ENCODE assay signal across 1 cellular context in genomic region chr7:128274890-128275603, GRCh38.
TF ChIP-seq lines count a peak whose summit lies in the region.

No MANE protein-coding gene starts in this region.

TF ChIP-seq in HepG2, 621 proteins besides CTCF, POLR2A, EP300 and RAD21 (continued from another document):
- no peak for TF ChIP-seq ZNF362 (CRISPR knock-in tag; IDR thresholded peaks at IDR 0.05; ENCODE audit: borderline replicate concordance)
- peak; percentile 52; the same call in 1 of the 2 replicates for TF ChIP-seq HDAC1 (CRISPR knock-in tag; IDR thresholded peaks at IDR 0.05)
- peak; percentile 64; the same call in 1 of the 2 replicates for TF ChIP-seq PAXIP1 (CRISPR knock-in tag; conservative IDR thresholded peaks at IDR 0.05)
- 0 out of 2 replicates have a peak, but pooled peaks have one; percentile 29 for TF ChIP-seq AHDC1 (CRISPR knock-in tag; IDR thresholded peaks at IDR 0.05; ENCODE audit: borderline replicate concordance)
- no peak; the same call in 1 of the 2 replicates for TF ChIP-seq POGZ (CRISPR knock-in tag; IDR thresholded peaks at IDR 0.05)
- no peak for TF ChIP-seq MAZ (IDR thresholded peaks at IDR 0.05; ENCODE audit: borderline replicate concordance, low read depth, low read length)
- TF ChIP-seq MAZ (CRISPR knock-in tag; IDR thresholded peaks at IDR 0.05; ENCODE audit: low read depth), result 0 out of 2 replicates have a peak, but pooled peaks have one; percentile 31
- TF ChIP-seq CREB3 (CRISPR knock-in tag; IDR thresholded peaks at IDR 0.05), result no peak
- TF ChIP-seq PITX1 (CRISPR knock-in tag; IDR thresholded peaks at IDR 0.05), result no peak
